Comparison of ENCODE assay signal across 37 cellular contexts in the genomic region with DNA sequence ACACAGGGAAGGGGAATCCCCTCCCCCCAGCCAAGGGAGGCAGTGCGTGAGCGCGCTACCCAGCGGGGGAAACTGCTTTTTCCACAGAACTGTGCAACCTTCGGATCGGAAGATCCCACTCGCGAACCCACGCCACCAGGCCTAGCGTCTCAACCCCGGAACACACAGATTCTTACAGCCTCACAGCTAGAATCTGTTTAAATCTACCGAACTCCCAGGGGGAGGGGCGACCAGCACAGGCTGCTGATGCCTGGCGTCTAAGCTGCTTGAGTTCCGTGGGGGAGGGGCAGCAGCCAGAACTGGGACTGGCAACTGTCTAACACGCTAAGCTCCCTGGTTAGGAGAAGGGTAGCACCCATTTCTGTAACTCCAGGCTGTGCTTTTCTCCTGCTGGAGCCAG.
A peak's percentile ranks its signal among the peaks of the same experiment; 100 is the strongest.
DNase-seq lines count a peak whose midpoint lies in the region; ATAC-seq, FAIRE-seq and TF ChIP-seq lines count a peak whose summit lies in the region.
"Had no signal": no experiment of that assay in that cellular context is flagged by ENCODE, and none has a peak within 500 bp of the region (broad histone marks: within the 10 kb centered on the region; RNA-seq: fewer than 3 reads in every experiment).

No MANE protein-coding gene starts in this region.

- H3K4me3 Mint-ChIP-seq in endodermal cell: no peak overlapping the region
- H3K4me3 Mint-ChIP-seq in activated naive CD8-positive, alpha-beta T cell treated with anti-CD3 and anti-CD28 coated beads, Interleukin-2, amount 50 U/mL, for 24 hours: no peak overlapping the region
- H3K4me3 Mint-ChIP-seq: activated naive CD4-positive, alpha-beta T cell treated with anti-CD3 and anti-CD28 coated beads for 36 hours; activated T-cell treated with anti-CD3 and anti-CD28 coated beads, Interleukin-2, amount 50 U/mL, for 72 hours; central memory CD8-positive, alpha-beta T cell; dendritic cell treated with granulocyte-macrophage colony-stimulating factor and Interleukin-4, amounts not matched to agents 40 ng/mL and 50 ng/mL, for 4 days; immature natural killer cell; stimulated activated naive CD8-positive, alpha-beta T cell treated with anti-CD3 and anti-CD28 coated beads, Interleukin-15, amount 100 ng/mL, for 72 hours; T-helper 1 cell treated with Interleukin-12 subunit alpha and Interleukin-12 subunit beta and Interleukin-4 antibody, amounts not matched to agents 30 μg/mL and 1 μg/mL, for 36 hours had no signal

- ATAC-seq in HepG2 (no peak), GM18873 (IDR thresholded peaks at IDR 0.05; ENCODE audit: low FRiP score, unreplicated experiment) (no peak), HG03108 (IDR thresholded peaks at IDR 0.05; ENCODE audit: unreplicated experiment) (no peak)
- no peak for ATAC-seq in activated naive CD8-positive, alpha-beta T cell treated with anti-CD3 and anti-CD28 coated beads, Interleukin-2, amount 50 U/mL, for 24 hours
- ATAC-seq: activated CD4-positive, CD25-positive, alpha-beta regulatory T cell treated with anti-CD3 and anti-CD28 coated beads, Interleukin-2, amount 50 U/mL, for 24 hours; activated T-cell treated with anti-CD3 and anti-CD28 coated beads, Interleukin-2, amount 50 U/mL, for 72 hours; body of pancreas; left lung; PC-3; psoas muscle; sciatic nerve; SK-N-SH treated with all-trans-retinoic acid at 6 μM for 48 hours; stimulated activated naive CD8-positive, alpha-beta T cell treated with anti-CD3 and anti-CD28 coated beads, Interleukin-15, amount 100 ng/mL, for 72 hours had no signal

- H3K9me3 Mint-ChIP-seq in endodermal cell: peaks cover 19% of the 10 kb centered on the region
- H3K9me3 Mint-ChIP-seq in activated naive CD8-positive, alpha-beta T cell treated with anti-CD3 and anti-CD28 coated beads, Interleukin-2, amount 50 U/mL, for 24 hours: peaks cover 13% of the 10 kb centered on the region

- TF ChIP-seq EP300 in HepG2 (IDR thresholded peaks at IDR 0.05; ENCODE audit: low read depth in 2 of 2, low read length in 2 of 2): no peak
- TF ChIP-seq EP300 in HepG2 (CRISPR knock-in tag; IDR thresholded peaks at IDR 0.05; ENCODE audit: borderline replicate concordance): no peak

- 86 to 94% methylated on average over 12 to 16 of the region's 16 CpGs for WGBS in endodermal cell (ENCODE audit: insufficient coverage in 1 of 2, insufficient read length in 1 of 2), 2 experiments
- 70% methylated on average over 11 of the region's 16 CpGs for WGBS in HepG2 (ENCODE audit: low lambda C conversion rate)

- H4K20me1 ChIP-seq in HepG2 (ENCODE audit: insufficient read depth, low read length): no peaks in the 10 kb centered on the region

- no peak for FAIRE-seq in HepG2 (lab: Jason Lieb, UNC)
- FAIRE-seq: endometrium, GM19239, H54, TTC549 had no signal

- H3K27ac ChIP-seq in endodermal cell (ENCODE audit: low read depth, low read length) (no peak overlapping the region), HepG2 (ENCODE audit: extremely low read length, insufficient read depth, low read length) (no peak overlapping the region)
- H3K27ac ChIP-seq: adrenal gland, body of pancreas, esophagus muscularis mucosa, left lung, psoas muscle, vagina had no signal

- TF ChIP-seq RAD21 in HepG2 (CRISPR knock-in tag; IDR thresholded peaks at IDR 0.05): no peak

- in situ Hi-C loops in HepG2 (cut with HindIII; ENCODE audit: extremely low pct_ligation_motif_present, low pct_unique_long_range_greater_than_20kb): no loop called here

- POLR2A ChIA-PET in HepG2 (lab: Yijun Ruan, JAX): no interaction called here

- H3K4me1 ChIP-seq in endodermal cell (ENCODE audit: control insufficient read depth, insufficient read depth, low read length): no peaks in the 10 kb centered on the region
- peaks cover 7% of the 10 kb centered on the region; the same call in 1 of the 2 replicates for H3K4me1 ChIP-seq in HepG2 (ENCODE audit: insufficient read depth, low read length)
- H3K4me1 ChIP-seq: adrenal gland, body of pancreas, esophagus muscularis mucosa, left lung, psoas muscle, vagina had no signal

- H3K27ac Mint-ChIP-seq in endodermal cell: no peak overlapping the region
- H3K27ac Mint-ChIP-seq in activated naive CD8-positive, alpha-beta T cell treated with anti-CD3 and anti-CD28 coated beads, Interleukin-2, amount 50 U/mL, for 24 hours: no peak overlapping the region
- H3K27ac Mint-ChIP-seq: activated naive CD4-positive, alpha-beta T cell treated with anti-CD3 and anti-CD28 coated beads for 36 hours; activated T-cell treated with anti-CD3 and anti-CD28 coated beads, Interleukin-2, amount 50 U/mL, for 72 hours; dendritic cell treated with granulocyte-macrophage colony-stimulating factor and Interleukin-4, amounts not matched to agents 40 ng/mL and 50 ng/mL, for 4 days; immature natural killer cell; stimulated activated naive CD8-positive, alpha-beta T cell treated with anti-CD3 and anti-CD28 coated beads, Interleukin-15, amount 100 ng/mL, for 72 hours; T-helper 1 cell treated with Interleukin-12 subunit alpha and Interleukin-12 subunit beta and Interleukin-4 antibody, amounts not matched to agents 30 μg/mL and 1 μg/mL, for 36 hours had no signal

- no peaks in the 10 kb centered on the region for H3K79me2 ChIP-seq in HepG2 (ENCODE audit: insufficient read depth, low read length)

- H3K4me3 ChIP-seq in endodermal cell (ENCODE audit: low read length): no peak overlapping the region
- no peak overlapping the region; a peak in 1 of 6 replicates for H3K4me3 ChIP-seq in HepG2 (replicated peaks in 1 of 3; ENCODE audit: insufficient read depth in 1 of 3, low read depth in 2 of 3, low read length in 3 of 3)
- H3K4me3 ChIP-seq: adrenal gland, body of pancreas, esophagus muscularis mucosa, left lung, psoas muscle, vagina had no signal

- TF ChIP-seq CTCF in endodermal cell (conservative IDR thresholded peaks at IDR 0.05) (no peak), HepG2 (CRISPR knock-in tag; IDR thresholded peaks at IDR 0.05) (no peak)

- H3K27me3 Mint-ChIP-seq in endodermal cell (ENCODE audit: insufficient read depth): no peaks in the 10 kb centered on the region
- no peaks in the 10 kb centered on the region for H3K27me3 Mint-ChIP-seq in activated naive CD8-positive, alpha-beta T cell treated with anti-CD3 and anti-CD28 coated beads, Interleukin-2, amount 50 U/mL, for 24 hours
- H3K27me3 Mint-ChIP-seq: central memory CD8-positive, alpha-beta T cell; dendritic cell treated with granulocyte-macrophage colony-stimulating factor and Interleukin-4, amounts not matched to agents 40 ng/mL and 50 ng/mL, for 4 days; stimulated activated naive CD8-positive, alpha-beta T cell treated with anti-CD3 and anti-CD28 coated beads, Interleukin-15, amount 100 ng/mL, for 72 hours had no signal

- TF ChIP-seq POLR2A in HepG2 (IDR thresholded peaks at IDR 0.05; ENCODE audit: insufficient read depth in 1 of 2, low read depth in 2 of 2, low read length in 2 of 2): no peak

- H3K36me3 ChIP-seq in endodermal cell (ENCODE audit: control insufficient read depth, insufficient read depth, low read length): no peaks in the 10 kb centered on the region
- H3K36me3 ChIP-seq in HepG2 (replicated peaks in 1 of 2; ENCODE audit: control insufficient read depth in 1 of 2, insufficient read depth in 2 of 2, low read length in 2 of 2): no peaks in the 10 kb centered on the region
- H3K36me3 ChIP-seq: adrenal gland, esophagus muscularis mucosa, left lung, vagina had no signal

- H3K27me3 ChIP-seq in endodermal cell (ENCODE audit: control insufficient read depth, insufficient read depth, low read length, poor library complexity, severe bottlenecking) (no peaks in the 10 kb centered on the region), HepG2 (ENCODE audit: control insufficient read depth in 1 of 2, insufficient read depth in 2 of 2, low read length in 2 of 2) (no peaks in the 10 kb centered on the region)
- H3K27me3 ChIP-seq: adrenal gland, body of pancreas, esophagus muscularis mucosa, left lung, vagina had no signal

- H3K4me1 Mint-ChIP-seq in endodermal cell: peaks cover 2% of the 10 kb centered on the region
- no peaks in the 10 kb centered on the region for H3K4me1 Mint-ChIP-seq in activated naive CD8-positive, alpha-beta T cell treated with anti-CD3 and anti-CD28 coated beads, Interleukin-2, amount 50 U/mL, for 24 hours
- H3K4me1 Mint-ChIP-seq: central memory CD8-positive, alpha-beta T cell; immature natural killer cell; stimulated activated naive CD8-positive, alpha-beta T cell treated with anti-CD3 and anti-CD28 coated beads, Interleukin-15, amount 100 ng/mL, for 72 hours had no signal

- BruUV-seq in HepG2 (replicated peaks; lab: Mats Ljungman, UMichigan): no TSS peak

- H3K9ac ChIP-seq in endodermal cell (ENCODE audit: extremely low read depth, low read length, poor library complexity, severe bottlenecking): no peak overlapping the region
- no peak overlapping the region for H3K9ac ChIP-seq in HepG2 (ENCODE audit: insufficient read depth, low read depth, low read length)

- intact Hi-C loops in HepG2 (cut with micrococcal nuclease; ENCODE audit: unreplicated experiment): no loop called here

- DNase-seq in ELF-1 (ENCODE audit: low read depth, low spot score): peak; percentile 81
- DNase-seq in NCI-H82 (lab: John Stamatoyannopoulos, UW): peak; percentile 61
- peak; percentile 68 for DNase-seq in endodermal cell
- DNase-seq in HepG2 (ENCODE audit: low spot score): no peak
- DNase-seq in activated naive CD8-positive, alpha-beta T cell treated with anti-CD3 and anti-CD28 coated beads, Interleukin-2, amount 50 U/mL, for 24 hours: no peak
- no peak for DNase-seq in NCI-H1417 treated with DMSO at 0.1 percent for 48 hours (lab: John Stamatoyannopoulos, UW)
- DNase-seq: activated CD4-positive, alpha-beta T cell treated with anti-CD3 and anti-CD28 coated beads, Interleukin-2, amount 50 U/mL, for 48 hours; activated naive CD4-positive, alpha-beta T cell treated with anti-CD3 and anti-CD28 coated beads for 36 hours; activated T-cell treated with anti-CD3 and anti-CD28 coated beads, Interleukin-2, amount 50 U/mL, for 72 hours; adrenal gland; body of pancreas; DMS79 treated with DMSO at 0.1 percent for 48 hours; foreskin fibroblast; head of caudate nucleus; immature natural killer cell; NCI-H146; nucleus accumbens; PC-3; psoas muscle; stimulated activated CD4-positive, alpha-beta T cell treated with anti-CD3 and anti-CD28 coated beads, Interleukin-12 subunit alpha, Interleukin-12 subunit beta, amount 100 ng/mL, for 4 hours; stimulated activated CD4-positive, alpha-beta T cell treated with anti-CD3 and anti-CD28 coated beads, Interleukin-2, amount 100 ng/mL, for 48 hours; stimulated activated naive CD8-positive, alpha-beta T cell treated with anti-CD3 and anti-CD28 coated beads, Interleukin-15, amount 100 ng/mL, for 72 hours had no signal

- CTCF ChIA-PET in HepG2 (lab: Yijun Ruan, JAX; ENCODE audit: low intra/inter-chr PET ratio, low total read pairs): no interaction called here

- H3K36me3 Mint-ChIP-seq in endodermal cell (ENCODE audit: low read depth): no peaks in the 10 kb centered on the region
- no peaks in the 10 kb centered on the region for H3K36me3 Mint-ChIP-seq in activated naive CD8-positive, alpha-beta T cell treated with anti-CD3 and anti-CD28 coated beads, Interleukin-2, amount 50 U/mL, for 24 hours (ENCODE audit: low read depth)

- peak overlapping the region; percentile 39; the same call in 1 of the 2 replicates for H3K4me2 ChIP-seq in HepG2 (ENCODE audit: low read depth, low read length)

- no peak overlapping the region for H2AFZ ChIP-seq in HepG2 (ENCODE audit: low read length)

- no peaks in the 10 kb centered on the region for H3K9me3 ChIP-seq in endodermal cell (ENCODE audit: control insufficient read depth, low read length)
- no peaks in the 10 kb centered on the region for H3K9me3 ChIP-seq in HepG2 (ENCODE audit: low read length)
- H3K9me3 ChIP-seq: adrenal gland, body of pancreas, psoas muscle, vagina had no signal

Comparison
In these comparisons a context has a peak if more than half of its experiments do, and no peak if none do; other contexts are left out.
1. DNase-seq: peak in ELF-1 (single experiment), NCI-H82 (single experiment) and endodermal cell (single experiment); none in HepG2 (single experiment), activated naive CD8-positive, alpha-beta T cell treated with anti-CD3 and anti-CD28 coated beads, Interleukin-2, amount 50 U/mL, for 24 hours (single experiment) and NCI-H1417 treated with DMSO at 0.1 percent for 48 hours (single experiment).